In genomic region chr11:71453021-71453910, GRCh38 we compare ENCODE assay signal across 8 cellular contexts. TPM values are rescaled to one million over a fixed set of nuclear protein-coding genes. Genes with fewer than 3 reads are reported as not detected.
A peak's percentile ranks its signal among the peaks of the same experiment; 100 is the strongest.
DNase-seq lines count a peak whose midpoint lies in the region; ATAC-seq, FAIRE-seq and TF ChIP-seq lines count a peak whose summit lies in the region.

Gene NADSYN1 (plus strand): TSS chr11:71453203. CDS start chr11:71453297, 94 bp downstream.

- no peaks in the 10 kb centered on the region for H3K9me2 ChIP-seq in SU-DHL-6 (replicated peaks; ENCODE audit: insufficient read depth, low read length)

- H2AFZ ChIP-seq in SU-DHL-6 (ENCODE audit: low read depth, low read length, severe bottlenecking), result peak within 1 kb of the TSS; percentile 92

- H3K4me1 Mint-ChIP-seq in activated naive CD8-positive, alpha-beta T cell treated with anti-CD3 and anti-CD28 coated beads, Interleukin-2, amount 10 ng/mL, durations not matched to agents 7 days and 5 days, result peaks cover 36% of the 10 kb centered on the region

- no peak for FAIRE-seq in pancreas (lab: Jason Lieb, UNC)

- H3K9me3 ChIP-seq in SU-DHL-6 (ENCODE audit: insufficient read depth, low read length) (no peaks in the 10 kb centered on the region), pancreas (no peaks in the 10 kb centered on the region), thyroid gland (no peaks in the 10 kb centered on the region)

- peak within 1 kb of the TSS; percentile 77 for H3K4me3 ChIP-seq in SU-DHL-6 (ENCODE audit: insufficient read depth, low read length, poor library complexity, severe bottlenecking)
- H3K4me3 ChIP-seq in pancreas, result peak within 1 kb of the TSS; percentile 57 to 88 (median 78)
- H3K4me3 ChIP-seq in thyroid gland (replicated peaks in 1 of 3), result peak within 1 kb of the TSS; percentile 75 to 89 (median 88)

- no peaks in the 10 kb centered on the region for H3K9me3 Mint-ChIP-seq in activated naive CD8-positive, alpha-beta T cell treated with anti-CD3 and anti-CD28 coated beads, Interleukin-2, amount 10 ng/mL, durations not matched to agents 7 days and 5 days

- TF ChIP-seq POLR2A in thyroid gland (IDR thresholded peaks at IDR 0.05), result peak; percentile 42 to 63

- H3K27ac ChIP-seq in SU-DHL-6 (ENCODE audit: low read depth, low read length) (peak within 1 kb of the TSS; percentile 60), pancreas (peak within 1 kb of the TSS; percentile 75 to 85 (median 80)), thyroid gland (peak within 1 kb of the TSS; percentile 57 to 91 (median 87))

- H3K27me3 ChIP-seq in SU-DHL-6 (ENCODE audit: low read length) (no peaks in the 10 kb centered on the region), pancreas (no peaks in the 10 kb centered on the region), thyroid gland (no peaks in the 10 kb centered on the region)

- H3K4me3 Mint-ChIP-seq in activated naive CD8-positive, alpha-beta T cell treated with anti-CD3 and anti-CD28 coated beads, Interleukin-2, amount 10 ng/mL, durations not matched to agents 7 days and 5 days, result peak within 1 kb of the TSS; percentile 96

- peaks cover 31% of the 10 kb centered on the region for H3F3A ChIP-seq in SU-DHL-6 (ENCODE audit: insufficient read depth)

- peaks cover 7 to 20% (median 11%) of the 10 kb centered on the region in 3 donors for H3K4me1 ChIP-seq in pancreas
- H3K4me1 ChIP-seq in thyroid gland, result peaks cover 20 to 30% of the 10 kb centered on the region in 2 donors

- peaks cover 18% of the 10 kb centered on the region for H3K36me3 Mint-ChIP-seq in activated naive CD8-positive, alpha-beta T cell treated with anti-CD3 and anti-CD28 coated beads, Interleukin-2, amount 10 ng/mL, durations not matched to agents 7 days and 5 days

- peaks cover 17% of the 10 kb centered on the region for H3K79me2 ChIP-seq in SU-DHL-6 (ENCODE audit: insufficient read depth, low read length)

- 1 to 2% methylated on average over 53 to 63 of the region's 63 CpGs for WGBS in pancreas, 2 donors
- 3% methylated on average over 31 to 39 of the region's 63 CpGs for WGBS in thyroid gland, 2 donors

- no peaks in the 10 kb centered on the region for H4K20me1 ChIP-seq in SU-DHL-6 (ENCODE audit: low read depth, low read length)

- H3K36me3 ChIP-seq in SU-DHL-6 (ENCODE audit: low read length) (no peaks in the 10 kb centered on the region), pancreas (peaks cover 0 to 10% (median 0%) of the 10 kb centered on the region in 3 donors), thyroid gland (peaks cover 21 to 31% of the 10 kb centered on the region in 2 donors)

- H3K27ac Mint-ChIP-seq in activated naive CD8-positive, alpha-beta T cell treated with anti-CD3 and anti-CD28 coated beads, Interleukin-2, amount 10 ng/mL, durations not matched to agents 7 days and 5 days, result peak within 1 kb of the TSS; percentile 92

- peak; percentile 51 for ATAC-seq in HG02588 (IDR thresholded peaks at IDR 0.05; ENCODE audit: unreplicated experiment)
- ATAC-seq in activated naive CD8-positive, alpha-beta T cell treated with anti-CD3 and anti-CD28 coated beads, Interleukin-2, amount 10 ng/mL, durations not matched to agents 7 days and 5 days (ENCODE audit: low read depth), result peak; percentile 68
- ATAC-seq in Right ventricle myocardium inferior, result peak; percentile 94
- ATAC-seq in pancreas, result peak; percentile 82 to 91 (median 87)

- no peaks in the 10 kb centered on the region for H3K27me3 Mint-ChIP-seq in activated naive CD8-positive, alpha-beta T cell treated with anti-CD3 and anti-CD28 coated beads, Interleukin-2, amount 10 ng/mL, durations not matched to agents 7 days and 5 days

- intact Hi-C loops in Right ventricle myocardium inferior (cut with DNase I) (no loop called here), pancreas (cut with DNase I) (no loop called here), thyroid gland (cut with DNase I) (no loop called here)

- no peak for TF ChIP-seq CTCF in SU-DHL-6 (IDR thresholded peaks at IDR 0.05; ENCODE audit: insufficient read depth, low read length, poor library complexity, severe bottlenecking)
- TF ChIP-seq CTCF in pancreas (IDR thresholded peaks at IDR 0.05), result no peak
- TF ChIP-seq CTCF in thyroid gland (IDR thresholded peaks at IDR 0.05), result no peak

- H3K9ac ChIP-seq in SU-DHL-6 (ENCODE audit: low read length), result peak within 1 kb of the TSS; percentile 85

- POLR2A ChIA-PET in activated naive CD8-positive, alpha-beta T cell treated with anti-CD3 and anti-CD28 coated beads, Interleukin-2, amount 10 ng/mL, durations not matched to agents 7 days and 5 days (lab: Charles Lee), result interaction anchor here (1.0 to 1.3 kb wide), 4 partner anchors 9 to 1249 kb away, joined by 3 to 4 read pairs (median 3); no protein-coding TSS in a partner anchor

- peak; percentile 80 for DNase-seq in GF-D8 (lab: John Stamatoyannopoulos, UW)
- peak; percentile 95 to 96 (median 95) for DNase-seq in NCI-H1417 (lab: John Stamatoyannopoulos, UW)
- peak; percentile 94 for DNase-seq in activated naive CD8-positive, alpha-beta T cell treated with anti-CD3 and anti-CD28 coated beads, Interleukin-2, amount 10 ng/mL, durations not matched to agents 7 days and 5 days
- DNase-seq in Right ventricle myocardium inferior (ENCODE audit: missing footprints), result peak; percentile 99
- peak; percentile 97 to 100 (median 98) for DNase-seq in pancreas
- peak; percentile 98 for DNase-seq in thyroid gland

- peak within 1 kb of the TSS; percentile 82 for H3K4me2 ChIP-seq in SU-DHL-6 (ENCODE audit: low read depth, low read length, poor library complexity, severe bottlenecking)

RNA-seq across cellular contexts. Expression of gene NADSYN1, which starts in this region (rescaled TPM):
- total RNA-seq in activated naive CD8-positive, alpha-beta T cell treated with anti-CD3 and anti-CD28 coated beads, Interleukin-2, amount 10 ng/mL, durations not matched to agents 7 days and 5 days, result 100 to 1,000 TPM; 172 to 186 TPM
- total RNA-seq in Right ventricle myocardium inferior (22.1 TPM), pancreas (10 to 100 TPM; 18.4 to 46.3 (median 26.7) TPM), thyroid gland (100 to 1,000 TPM in 1 of 4 donors, 10 to 100 TPM in 3; 41.9 to 102 (median 54.7) TPM)
- 10 to 100 TPM; 64.8 to 77.3 TPM for polyA plus RNA-seq in pancreas

Comparison
In these comparisons a context has a peak if more than half of its experiments do, and no peak if none do; other contexts are left out.
1. Peak in every context shown above with its lines: DNase-seq, ATAC-seq, H3K4me3 ChIP-seq and H3K27ac ChIP-seq.